In genomic region chr9:132877818-132878694, GRCh38 we compare ENCODE assay signal across 8 cellular contexts. TPM values are rescaled to one million over a fixed set of nuclear protein-coding genes. Genes with fewer than 3 reads are reported as not detected.
DNase-seq lines count a peak whose midpoint lies in the region; ATAC-seq and TF ChIP-seq lines count a peak whose summit lies in the region.

Gene AK8, minus strand, starts transcription at chr9:132878284. Its CDS starts 29 bp downstream, at chr9:132878255.

- H3K27me3 ChIP-seq in DND-41 (ENCODE audit: insufficient read depth, low read length, poor library complexity): no peaks in the 10 kb centered on the region
- H3K27me3 ChIP-seq in mammary epithelial cell (ENCODE audit: insufficient read depth, low read length): no peaks in the 10 kb centered on the region

- 2% methylated on average over 38 of the region's 89 CpGs for WGBS in mammary epithelial cell (ENCODE audit: low coverage, missing lambda C conversion rate)

- H3K36me3 ChIP-seq in DND-41 (ENCODE audit: insufficient read depth, low read length) (no peaks in the 10 kb centered on the region; the same call in 1 of the 2 replicates), mammary epithelial cell (ENCODE audit: insufficient read depth, low read length) (no peaks in the 10 kb centered on the region)

- H3K27ac ChIP-seq in DND-41 (ENCODE audit: low read length) (peak within 1 kb of the TSS; percentile 68), mammary epithelial cell (ENCODE audit: insufficient read depth, low read depth, low read length) (peak within 1 kb of the TSS; percentile 91), skin epidermis (peak within 1 kb of the TSS; percentile 67 to 96 (median 88))

- TF ChIP-seq CTCF in DND-41 (IDR thresholded peaks at IDR 0.05; ENCODE audit: borderline replicate concordance, extremely low read depth, low read length, poor library complexity, severe bottlenecking) (no peak), WI38 (IDR thresholded peaks at IDR 0.05; ENCODE audit: low read depth, low read length) (no peak), mammary epithelial cell (conservative IDR thresholded peaks at IDR 0.05 in 1 of 2, IDR thresholded peaks at IDR 0.05 in 1 of 2; ENCODE audit: extremely low read depth in 1 of 2, insufficient read depth in 1 of 2, low read depth in 1 of 2, low read length in 2 of 2) (no peak)

- H3K9me3 ChIP-seq in DND-41 (ENCODE audit: insufficient read depth, low read length, severe bottlenecking): no peaks in the 10 kb centered on the region
- no peaks in the 10 kb centered on the region for H3K9me3 ChIP-seq in mammary epithelial cell (replicated peaks; ENCODE audit: insufficient read depth, low read length)

- H3K4me3 ChIP-seq in DND-41 (ENCODE audit: low read depth in 1 of 2, low read length in 2 of 2) (peak within 1 kb of the TSS; percentile 74 to 89), WI38 (ENCODE audit: low read depth, low read length) (peak within 1 kb of the TSS; percentile 93), mammary epithelial cell (replicated peaks in 1 of 3; ENCODE audit: insufficient read depth in 1 of 3, low read depth in 2 of 3, low read length in 3 of 3) (peak within 1 kb of the TSS; percentile 91 to 99 (median 96)), skin epidermis (peak within 1 kb of the TSS; percentile 78 to 98 (median 89))

- CTCF ChIA-PET in mammary epithelial cell (lab: Charles Lee; ENCODE audit: low non-redundant PET): no interaction called here

- H3K4me1 ChIP-seq in DND-41 (ENCODE audit: insufficient read depth, low read length) (peaks cover 20% of the 10 kb centered on the region), mammary epithelial cell (ENCODE audit: insufficient read depth, low read length) (peaks cover 3% of the 10 kb centered on the region)

- H3K9ac ChIP-seq in DND-41 (ENCODE audit: low read depth, low read length) (peak within 1 kb of the TSS; percentile 83), mammary epithelial cell (ENCODE audit: insufficient read depth, low read length) (peak within 1 kb of the TSS; percentile 97)

- ATAC-seq in DND-41 (ENCODE audit: insufficient read depth, low read depth): peak; percentile 82
- peak; percentile 72 for ATAC-seq in GM21825 (IDR thresholded peaks at IDR 0.05; ENCODE audit: unreplicated experiment)
- no peak for ATAC-seq in HG03139 (IDR thresholded peaks at IDR 0.05; ENCODE audit: unreplicated experiment)

- H3K79me2 ChIP-seq in DND-41 (ENCODE audit: insufficient read depth, low read length) (no peaks in the 10 kb centered on the region), mammary epithelial cell (ENCODE audit: insufficient read depth, low read length) (no peaks in the 10 kb centered on the region)

- intact Hi-C loops in mammary epithelial cell (cut with micrococcal nuclease): loop anchor here (10.0 kb wide), 1 partner anchor 203 kb away; the partner anchor contains the start of gene GTF3C4

- in situ Hi-C loops in mammary epithelial cell (cut with MboI; ENCODE audit: low sequenced_read_pairs in 2 of 2): no loop called here

- H3K4me2 ChIP-seq in DND-41 (ENCODE audit: insufficient read depth, low read length) (peak within 1 kb of the TSS; percentile 78), mammary epithelial cell (ENCODE audit: insufficient read depth, low read depth, low read length) (peak within 1 kb of the TSS; percentile 98)

- H4K20me1 ChIP-seq in DND-41 (ENCODE audit: insufficient read depth, low read length) (no peaks in the 10 kb centered on the region), mammary epithelial cell (ENCODE audit: insufficient read depth, low read length) (no peaks in the 10 kb centered on the region)

- dilution Hi-C loops in mammary epithelial cell (cut with HindIII; ENCODE audit: low sequenced_read_pairs): no loop called here

- peak within 1 kb of the TSS; percentile 89 for H2AFZ ChIP-seq in DND-41 (ENCODE audit: low read depth, low read length)
- peak within 1 kb of the TSS; percentile 100 for H2AFZ ChIP-seq in mammary epithelial cell (ENCODE audit: low read depth, low read length)

- DNase-seq in DND-41 (peak; percentile 76), NCI-H1092 treated with DMSO at 0.1 percent for 48 hours (lab: John Stamatoyannopoulos, UW) (peak; percentile 56), mammary epithelial cell (peak; percentile 65), iPS-NIHi11 (ENCODE audit: low spot score) (peak; percentile 100)

- TSS peak; percentile 75 for BruUV-seq in mammary epithelial cell (replicated peaks; lab: Mats Ljungman, UMichigan)

RNA-seq across cellular contexts. Expression of gene AK8, which starts in this region (rescaled TPM):
- total RNA-seq in mammary epithelial cell: 1 to 10 TPM; 1.1 to 1.2 TPM
- polyA plus RNA-seq in mammary epithelial cell: 0.25 TPM
- not detected for polyA minus RNA-seq in mammary epithelial cell
